Comparison of ENCODE assay signal across 1 cellular context in genomic region chr1:12475947-12476346, GRCh38.
TF ChIP-seq lines count a peak whose summit lies in the region.

No MANE protein-coding gene starts in this region.

TF ChIP-seq in endothelial cell of umbilical vein, 7 proteins besides CTCF, POLR2A, EP300 and RAD21 (continued from another document):
- TF ChIP-seq JUN (IDR thresholded peaks at IDR 0.05; ENCODE audit: borderline replicate concordance, insufficient read depth, insufficient read length, low read depth) (no peak), FOS (IDR thresholded peaks at IDR 0.05; ENCODE audit: borderline replicate concordance, insufficient read depth, low read length) (no peak), MYC (IDR thresholded peaks at IDR 0.05; ENCODE audit: low read depth, low read length) (no peak), EZH2 (IDR thresholded peaks at IDR 0.05; ENCODE audit: borderline replicate concordance, low read depth, low read length, severe bottlenecking) (no peak), GATA2 (IDR thresholded peaks at IDR 0.05; ENCODE audit: insufficient read depth, insufficient read length, low read depth, low read length) (no peak)
TF ChIP-seq in endothelial cell of umbilical vein: peak in this region for 0.
